ENCODE assay signal across 1 cellular context in the genomic region with DNA sequence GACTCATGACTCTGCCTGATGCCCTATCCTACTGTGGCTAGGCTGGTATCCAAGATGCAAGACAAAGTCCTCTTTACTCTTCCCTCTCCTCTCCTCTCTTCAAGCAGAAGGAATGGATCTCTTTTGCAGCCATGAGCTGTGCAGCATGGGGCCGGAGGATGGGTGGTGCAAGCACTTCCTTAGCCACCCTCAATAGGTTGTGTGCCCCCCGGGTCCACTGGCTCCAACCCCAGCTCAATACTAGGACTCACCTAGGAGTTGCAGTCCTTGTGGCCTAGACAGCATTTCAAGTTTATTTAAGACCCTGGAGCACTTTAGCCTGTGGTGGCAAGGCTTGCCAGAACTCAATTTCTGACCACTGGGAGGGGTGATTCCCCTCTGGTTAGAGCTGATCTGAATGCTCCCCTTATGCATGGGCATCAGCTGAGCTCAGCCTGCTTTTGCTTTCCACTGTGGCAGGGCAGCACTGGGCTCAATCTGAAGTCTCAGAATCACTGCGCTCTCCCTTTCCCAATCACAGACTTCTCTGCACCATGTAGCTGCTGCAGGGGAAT.
TF ChIP-seq lines count a peak whose summit lies in the region.

No MANE protein-coding gene starts in this region.

TF ChIP-seq in H1, 55 proteins besides CTCF, POLR2A, EP300 and RAD21:
- TF ChIP-seq POLR2AphosphoS5 (IDR thresholded peaks at IDR 0.05; ENCODE audit: low read depth, low read length) (no peak), FOSL1 (IDR thresholded peaks at IDR 0.05; ENCODE audit: insufficient read depth, low read depth, low read length) (no peak), CTBP2 (IDR thresholded peaks at IDR 0.05; ENCODE audit: borderline replicate concordance, insufficient read depth, insufficient read length, low read length) (no peak), SIRT6 (IDR thresholded peaks at IDR 0.05; ENCODE audit: low read length) (no peak), HDAC6 (IDR thresholded peaks at IDR 0.05; ENCODE audit: low read depth, low read length) (no peak), SP1 (IDR thresholded peaks at IDR 0.05; ENCODE audit: low read depth, low read length) (no peak), RBBP5 (IDR thresholded peaks at IDR 0.05; ENCODE audit: borderline replicate concordance, low read depth, low read length) (no peak), GTF2F1 (IDR thresholded peaks at IDR 0.05; ENCODE audit: borderline replicate concordance, low read depth, low read length) (no peak), SIN3A (conservative IDR thresholded peaks at IDR 0.05 in 1 of 2, IDR thresholded peaks at IDR 0.05 in 1 of 2; ENCODE audit: low read depth in 1 of 2, low read length in 2 of 2) (no peak), SIX5 (IDR thresholded peaks at IDR 0.05; ENCODE audit: low read depth, low read length) (no peak), POU5F1 (IDR thresholded peaks at IDR 0.05; ENCODE audit: low read depth, low read length) (no peak), BCL11A (IDR thresholded peaks at IDR 0.05; ENCODE audit: low read depth in 2 of 2, low read length in 2 of 2) (no peak)
- TF ChIP-seq, protein P1, sequence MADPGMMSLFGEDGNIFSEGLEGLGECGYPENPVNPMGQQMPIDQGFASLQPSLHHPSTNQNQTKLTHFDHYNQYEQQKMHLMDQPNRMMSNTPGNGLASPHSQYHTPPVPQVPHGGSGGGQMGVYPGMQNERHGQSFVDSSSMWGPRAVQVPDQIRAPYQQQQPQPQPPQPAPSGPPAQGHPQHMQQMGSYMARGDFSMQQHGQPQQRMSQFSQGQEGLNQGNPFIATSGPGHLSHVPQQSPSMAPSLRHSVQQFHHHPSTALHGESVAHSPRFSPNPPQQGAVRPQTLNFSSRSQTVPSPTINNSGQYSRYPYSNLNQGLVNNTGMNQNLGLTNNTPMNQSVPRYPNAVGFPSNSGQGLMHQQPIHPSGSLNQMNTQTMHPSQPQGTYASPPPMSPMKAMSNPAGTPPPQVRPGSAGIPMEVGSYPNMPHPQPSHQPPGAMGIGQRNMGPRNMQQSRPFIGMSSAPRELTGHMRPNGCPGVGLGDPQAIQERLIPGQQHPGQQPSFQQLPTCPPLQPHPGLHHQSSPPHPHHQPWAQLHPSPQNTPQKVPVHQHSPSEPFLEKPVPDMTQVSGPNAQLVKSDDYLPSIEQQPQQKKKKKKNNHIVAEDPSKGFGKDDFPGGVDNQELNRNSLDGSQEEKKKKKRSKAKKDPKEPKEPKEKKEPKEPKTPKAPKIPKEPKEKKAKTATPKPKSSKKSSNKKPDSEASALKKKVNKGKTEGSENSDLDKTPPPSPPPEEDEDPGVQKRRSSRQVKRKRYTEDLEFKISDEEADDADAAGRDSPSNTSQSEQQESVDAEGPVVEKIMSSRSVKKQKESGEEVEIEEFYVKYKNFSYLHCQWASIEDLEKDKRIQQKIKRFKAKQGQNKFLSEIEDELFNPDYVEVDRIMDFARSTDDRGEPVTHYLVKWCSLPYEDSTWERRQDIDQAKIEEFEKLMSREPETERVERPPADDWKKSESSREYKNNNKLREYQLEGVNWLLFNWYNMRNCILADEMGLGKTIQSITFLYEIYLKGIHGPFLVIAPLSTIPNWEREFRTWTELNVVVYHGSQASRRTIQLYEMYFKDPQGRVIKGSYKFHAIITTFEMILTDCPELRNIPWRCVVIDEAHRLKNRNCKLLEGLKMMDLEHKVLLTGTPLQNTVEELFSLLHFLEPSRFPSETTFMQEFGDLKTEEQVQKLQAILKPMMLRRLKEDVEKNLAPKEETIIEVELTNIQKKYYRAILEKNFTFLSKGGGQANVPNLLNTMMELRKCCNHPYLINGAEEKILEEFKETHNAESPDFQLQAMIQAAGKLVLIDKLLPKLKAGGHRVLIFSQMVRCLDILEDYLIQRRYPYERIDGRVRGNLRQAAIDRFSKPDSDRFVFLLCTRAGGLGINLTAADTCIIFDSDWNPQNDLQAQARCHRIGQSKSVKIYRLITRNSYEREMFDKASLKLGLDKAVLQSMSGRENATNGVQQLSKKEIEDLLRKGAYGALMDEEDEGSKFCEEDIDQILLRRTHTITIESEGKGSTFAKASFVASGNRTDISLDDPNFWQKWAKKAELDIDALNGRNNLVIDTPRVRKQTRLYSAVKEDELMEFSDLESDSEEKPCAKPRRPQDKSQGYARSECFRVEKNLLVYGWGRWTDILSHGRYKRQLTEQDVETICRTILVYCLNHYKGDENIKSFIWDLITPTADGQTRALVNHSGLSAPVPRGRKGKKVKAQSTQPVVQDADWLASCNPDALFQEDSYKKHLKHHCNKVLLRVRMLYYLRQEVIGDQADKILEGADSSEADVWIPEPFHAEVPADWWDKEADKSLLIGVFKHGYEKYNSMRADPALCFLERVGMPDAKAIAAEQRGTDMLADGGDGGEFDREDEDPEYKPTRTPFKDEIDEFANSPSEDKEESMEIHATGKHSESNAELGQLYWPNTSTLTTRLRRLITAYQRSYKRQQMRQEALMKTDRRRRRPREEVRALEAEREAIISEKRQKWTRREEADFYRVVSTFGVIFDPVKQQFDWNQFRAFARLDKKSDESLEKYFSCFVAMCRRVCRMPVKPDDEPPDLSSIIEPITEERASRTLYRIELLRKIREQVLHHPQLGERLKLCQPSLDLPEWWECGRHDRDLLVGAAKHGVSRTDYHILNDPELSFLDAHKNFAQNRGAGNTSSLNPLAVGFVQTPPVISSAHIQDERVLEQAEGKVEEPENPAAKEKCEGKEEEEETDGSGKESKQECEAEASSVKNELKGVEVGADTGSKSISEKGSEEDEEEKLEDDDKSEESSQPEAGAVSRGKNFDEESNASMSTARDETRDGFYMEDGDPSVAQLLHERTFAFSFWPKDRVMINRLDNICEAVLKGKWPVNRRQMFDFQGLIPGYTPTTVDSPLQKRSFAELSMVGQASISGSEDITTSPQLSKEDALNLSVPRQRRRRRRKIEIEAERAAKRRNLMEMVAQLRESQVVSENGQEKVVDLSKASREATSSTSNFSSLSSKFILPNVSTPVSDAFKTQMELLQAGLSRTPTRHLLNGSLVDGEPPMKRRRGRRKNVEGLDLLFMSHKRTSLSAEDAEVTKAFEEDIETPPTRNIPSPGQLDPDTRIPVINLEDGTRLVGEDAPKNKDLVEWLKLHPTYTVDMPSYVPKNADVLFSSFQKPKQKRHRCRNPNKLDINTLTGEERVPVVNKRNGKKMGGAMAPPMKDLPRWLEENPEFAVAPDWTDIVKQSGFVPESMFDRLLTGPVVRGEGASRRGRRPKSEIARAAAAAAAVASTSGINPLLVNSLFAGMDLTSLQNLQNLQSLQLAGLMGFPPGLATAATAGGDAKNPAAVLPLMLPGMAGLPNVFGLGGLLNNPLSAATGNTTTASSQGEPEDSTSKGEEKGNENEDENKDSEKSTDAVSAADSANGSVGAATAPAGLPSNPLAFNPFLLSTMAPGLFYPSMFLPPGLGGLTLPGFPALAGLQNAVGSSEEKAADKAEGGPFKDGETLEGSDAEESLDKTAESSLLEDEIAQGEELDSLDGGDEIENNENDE (IDR thresholded peaks at IDR 0.05; ENCODE audit: insufficient replicate concordance, low read length) = no peak
